In the genomic region with DNA sequence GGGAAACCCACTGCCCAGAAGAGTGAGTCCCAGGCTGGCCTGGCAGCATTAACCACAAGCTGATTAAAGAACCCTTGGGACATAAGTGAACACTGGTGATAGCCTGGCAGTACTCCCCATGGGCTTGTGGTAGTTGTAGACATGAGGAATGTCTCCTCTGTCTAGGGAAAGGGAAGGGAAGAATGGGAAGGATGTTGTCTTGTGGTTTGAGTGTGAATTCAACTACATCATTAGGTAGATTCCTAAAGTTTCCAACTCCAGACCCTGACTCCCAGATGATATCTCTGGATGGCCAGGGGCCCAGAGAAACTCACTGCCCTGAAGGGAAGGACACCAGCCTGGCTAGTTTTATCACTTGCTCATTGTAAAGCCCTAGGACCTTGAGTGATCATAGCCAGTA, we compare ENCODE assay signal across 23 cellular contexts.
A peak's percentile ranks its signal among the peaks of the same experiment; 100 is the strongest.
DNase-seq lines count a peak whose midpoint lies in the region; ATAC-seq, FAIRE-seq and TF ChIP-seq lines count a peak whose summit lies in the region.
"Had no signal": no experiment of that assay in that cellular context is flagged by ENCODE, and none has a peak within 500 bp of the region (broad histone marks: within the 10 kb centered on the region; RNA-seq: fewer than 3 reads in every experiment).

No MANE protein-coding gene starts in this region.

- no peak overlapping the region for H3K14ac ChIP-seq in trophoblast cell (ENCODE audit: low read length)

- no peak overlapping the region for H2AK5ac ChIP-seq in trophoblast cell (ENCODE audit: low read length)

- H4K91ac ChIP-seq in trophoblast cell (ENCODE audit: low read depth, low read length) = no peak overlapping the region

- H3K9ac ChIP-seq in astrocyte (ENCODE audit: low read length) = no peak overlapping the region
- H3K9ac ChIP-seq in trophoblast cell (ENCODE audit: low read length) = no peak overlapping the region
- H3K9ac ChIP-seq: BLaER1 treated with 17β-estradiol and CSF1 and Interleukin-3, amounts not matched to agents 10 nM and 100 nM had no signal

- H3K79me1 ChIP-seq in trophoblast cell (ENCODE audit: low read length) = no peaks in the 10 kb centered on the region

- H3K9me3 ChIP-seq in astrocyte (ENCODE audit: insufficient read depth, low read depth, low read length) = peaks cover 2% of the 10 kb centered on the region
- H3K9me3 ChIP-seq in trophoblast cell (ENCODE audit: insufficient read depth, low read depth, low read length) = no peaks in the 10 kb centered on the region
- H3K9me3 ChIP-seq: A549; BLaER1 treated with 17β-estradiol and CSF1 and Interleukin-3, amounts not matched to agents 10 nM and 100 nM; Caco-2 had no signal

- no peaks in the 10 kb centered on the region for H4K20me1 ChIP-seq in astrocyte (ENCODE audit: insufficient read depth, low read length)
- H4K20me1 ChIP-seq: BLaER1 treated with 17β-estradiol and CSF1 and Interleukin-3, amounts not matched to agents 10 nM and 100 nM had no signal

- FAIRE-seq in astrocyte (lab: Jason Lieb, UNC) = no peak
- FAIRE-seq: A549, D721Med, GM12878, GM12892, GM18507 had no signal

- H3K4ac ChIP-seq in trophoblast cell (ENCODE audit: low read depth, low read length) = no peak overlapping the region

- H3K4me3 ChIP-seq in astrocyte (ENCODE audit: insufficient read depth, low read depth, low read length) (no peak overlapping the region), trophoblast cell (ENCODE audit: low read depth, low read length) (no peak overlapping the region)
- H3K4me3 ChIP-seq: A549; BLaER1 treated with 17β-estradiol and CSF1 and Interleukin-3, amounts not matched to agents 10 nM and 100 nM; GM12878 had no signal

- no peak overlapping the region for H4K8ac ChIP-seq in trophoblast cell (ENCODE audit: low read depth, low read length)

- H3K4me1 ChIP-seq in astrocyte (ENCODE audit: insufficient read depth, low read length) (no peaks in the 10 kb centered on the region), trophoblast cell (ENCODE audit: control insufficient read depth in 1 of 2, insufficient read depth in 2 of 2, low read length in 2 of 2) (peaks cover 0 to 5% of the 10 kb centered on the region in 2 experiments)
- H3K4me1 ChIP-seq: A549; BLaER1 treated with 17β-estradiol and CSF1 and Interleukin-3, amounts not matched to agents 10 nM and 100 nM; Caco-2 had no signal

- no peak overlapping the region for H3K4me3 Mint-ChIP-seq in astrocyte (ENCODE audit: unreplicated experiment)
- H3K4me3 Mint-ChIP-seq in stimulated activated effector memory CD8-positive, alpha-beta T cell treated with anti-CD3 and anti-CD28 coated beads, Interleukin-12 subunit alpha, Interleukin-12 subunit beta, amount 100 ng/mL, for 72 hours = no peak overlapping the region
- no peak overlapping the region for H3K4me3 Mint-ChIP-seq in activated T-cell treated with anti-CD3 and anti-CD28 coated beads, Interleukin-2, amount 50 U/mL, for 72 hours
- H3K4me3 Mint-ChIP-seq: B cell; CD4-positive, alpha-beta T cell; CD8-positive, alpha-beta T cell had no signal

- H2BK12ac ChIP-seq in trophoblast cell (ENCODE audit: low read length) = no peak overlapping the region

- H2BK120ac ChIP-seq in trophoblast cell (ENCODE audit: insufficient read depth, low read length, poor library complexity) = no peak overlapping the region

- H3K4me1 Mint-ChIP-seq in astrocyte (ENCODE audit: low read depth, unreplicated experiment) = peaks cover 14% of the 10 kb centered on the region
- H3K4me1 Mint-ChIP-seq in stimulated activated effector memory CD8-positive, alpha-beta T cell treated with anti-CD3 and anti-CD28 coated beads, Interleukin-12 subunit alpha, Interleukin-12 subunit beta, amount 100 ng/mL, for 72 hours = no peaks in the 10 kb centered on the region
- H3K4me1 Mint-ChIP-seq in activated T-cell treated with anti-CD3 and anti-CD28 coated beads, Interleukin-2, amount 50 U/mL, for 72 hours (ENCODE audit: low read depth) = no peaks in the 10 kb centered on the region
- H3K4me1 Mint-ChIP-seq: B cell had no signal

- H3K27me3 ChIP-seq in astrocyte (ENCODE audit: insufficient read depth, low read length) = no peaks in the 10 kb centered on the region
- no peaks in the 10 kb centered on the region for H3K27me3 ChIP-seq in trophoblast cell (ENCODE audit: insufficient read depth, low read length)
- H3K27me3 ChIP-seq: BLaER1 treated with 17β-estradiol and CSF1 and Interleukin-3, amounts not matched to agents 10 nM and 100 nM had no signal

- peak; percentile 19 for ATAC-seq in stimulated activated effector memory CD8-positive, alpha-beta T cell treated with anti-CD3 and anti-CD28 coated beads, Interleukin-12 subunit alpha, Interleukin-12 subunit beta, amount 100 ng/mL, for 72 hours
- no peak for ATAC-seq in activated T-cell treated with anti-CD3 and anti-CD28 coated beads, Interleukin-2, amount 50 U/mL, for 72 hours (replicated peaks in 1 of 2)
- ATAC-seq in HG02759 (IDR thresholded peaks at IDR 0.05; ENCODE audit: unreplicated experiment) = no peak
- ATAC-seq: A549; CD8-positive, alpha-beta T cell; GM12878 had no signal

- H3K27ac Mint-ChIP-seq in astrocyte (ENCODE audit: unreplicated experiment) = peak overlapping the region; percentile 90
- H3K27ac Mint-ChIP-seq in stimulated activated effector memory CD8-positive, alpha-beta T cell treated with anti-CD3 and anti-CD28 coated beads, Interleukin-12 subunit alpha, Interleukin-12 subunit beta, amount 100 ng/mL, for 72 hours = no peak overlapping the region
- no peak overlapping the region for H3K27ac Mint-ChIP-seq in activated T-cell treated with anti-CD3 and anti-CD28 coated beads, Interleukin-2, amount 50 U/mL, for 72 hours
- H3K27ac Mint-ChIP-seq: B cell; CD4-positive, alpha-beta T cell; CD8-positive, alpha-beta T cell had no signal

- no peaks in the 10 kb centered on the region for H3K9me3 Mint-ChIP-seq in astrocyte (ENCODE audit: unreplicated experiment)
- peaks cover 11% of the 10 kb centered on the region for H3K9me3 Mint-ChIP-seq in stimulated activated effector memory CD8-positive, alpha-beta T cell treated with anti-CD3 and anti-CD28 coated beads, Interleukin-12 subunit alpha, Interleukin-12 subunit beta, amount 100 ng/mL, for 72 hours
- peaks cover 1 to 3% of the 10 kb centered on the region in 2 donors for H3K9me3 Mint-ChIP-seq in activated T-cell treated with anti-CD3 and anti-CD28 coated beads, Interleukin-2, amount 50 U/mL, for 72 hours

- H3K36me3 ChIP-seq in astrocyte (ENCODE audit: insufficient read depth, low read length) (no peaks in the 10 kb centered on the region), trophoblast cell (ENCODE audit: control insufficient read depth in 1 of 2, insufficient read depth in 2 of 2, low read length in 2 of 2) (no peaks in the 10 kb centered on the region)
- H3K36me3 ChIP-seq: BLaER1 treated with 17β-estradiol and CSF1 and Interleukin-3, amounts not matched to agents 10 nM and 100 nM had no signal

- H4K12ac ChIP-seq in trophoblast cell (ENCODE audit: low read depth, low read length) = no peak overlapping the region

- H3K23ac ChIP-seq in trophoblast cell (ENCODE audit: low read length) = no peak overlapping the region

- H3K36me3 Mint-ChIP-seq in astrocyte (ENCODE audit: low read depth, unreplicated experiment) = no peaks in the 10 kb centered on the region
- H3K36me3 Mint-ChIP-seq in stimulated activated effector memory CD8-positive, alpha-beta T cell treated with anti-CD3 and anti-CD28 coated beads, Interleukin-12 subunit alpha, Interleukin-12 subunit beta, amount 100 ng/mL, for 72 hours = no peaks in the 10 kb centered on the region
- H3K36me3 Mint-ChIP-seq in activated T-cell treated with anti-CD3 and anti-CD28 coated beads, Interleukin-2, amount 50 U/mL, for 72 hours (ENCODE audit: insufficient read depth in 2 of 2) = no peaks in the 10 kb centered on the region
- H3K36me3 Mint-ChIP-seq: CD8-positive, alpha-beta T cell had no signal

- no peak overlapping the region for H3K18ac ChIP-seq in trophoblast cell (ENCODE audit: low read length)

- no peaks in the 10 kb centered on the region for H3K27me3 Mint-ChIP-seq in astrocyte (ENCODE audit: low read depth, unreplicated experiment)
- H3K27me3 Mint-ChIP-seq in activated T-cell treated with anti-CD3 and anti-CD28 coated beads, Interleukin-2, amount 50 U/mL, for 72 hours (ENCODE audit: low read depth) = no peaks in the 10 kb centered on the region
- H3K27me3 Mint-ChIP-seq: B cell; CD4-positive, alpha-beta T cell had no signal

- H3K27ac ChIP-seq in astrocyte (ENCODE audit: low read depth, low read length) (no peak overlapping the region), trophoblast cell (ENCODE audit: low read depth, low read length) (no peak overlapping the region)
- H3K27ac ChIP-seq: 22Rv1; A549; BLaER1 treated with 17β-estradiol and CSF1 and Interleukin-3, amounts not matched to agents 10 nM and 100 nM; C4-2B had no signal

- H3K79me2 ChIP-seq in astrocyte (ENCODE audit: insufficient read depth, low read length) (no peaks in the 10 kb centered on the region), trophoblast cell (ENCODE audit: control insufficient read depth, insufficient read depth, low read length, poor library complexity) (no peaks in the 10 kb centered on the region)

- DNase-seq in ELF-1 (ENCODE audit: low read depth, low spot score) = peak; percentile 36
- no peak for DNase-seq in astrocyte (ENCODE audit: low read depth)
- DNase-seq in islet precursor cell = peak; percentile 91
- DNase-seq in stimulated activated effector memory CD8-positive, alpha-beta T cell treated with anti-CD3 and anti-CD28 coated beads, Interleukin-12 subunit alpha, Interleukin-12 subunit beta, amount 100 ng/mL, for 72 hours (ENCODE audit: low spot score in 2 of 2) = no peak
- no peak for DNase-seq in activated T-cell treated with anti-CD3 and anti-CD28 coated beads, Interleukin-2, amount 50 U/mL, for 72 hours
- no peak for DNase-seq in trophoblast cell
- DNase-seq: AML-193; Caco-2; Calu3; CD4-positive, alpha-beta T cell; CD8-positive, alpha-beta T cell; DMS79 treated with DMSO at 0.1 percent for 48 hours; GDM1 had no signal

- H3K4me2 ChIP-seq in astrocyte (ENCODE audit: low read length) (no peak overlapping the region), trophoblast cell (ENCODE audit: low read length) (no peak overlapping the region)
- H3K4me2 ChIP-seq: A549; BLaER1 treated with 17β-estradiol and CSF1 and Interleukin-3, amounts not matched to agents 10 nM and 100 nM had no signal

- H2AFZ ChIP-seq in astrocyte (ENCODE audit: low read depth, low read length) (no peak overlapping the region), trophoblast cell (ENCODE audit: insufficient read depth, low read length, poor library complexity) (no peak overlapping the region)

- H2BK5ac ChIP-seq in trophoblast cell (ENCODE audit: low read depth, low read length, poor library complexity) = no peak overlapping the region

- TF ChIP-seq CTCF in astrocyte (IDR thresholded peaks at IDR 0.05; ENCODE audit: insufficient read depth, low read depth, low read length) = no peak

Comparison
In these comparisons a context has a peak if more than half of its experiments do, and no peak if none do; other contexts are left out.
1. DNase-seq: peak in ELF-1 (single experiment) and islet precursor cell (single experiment); none in astrocyte (single experiment), stimulated activated effector memory CD8-positive, alpha-beta T cell treated with anti-CD3 and anti-CD28 coated beads, Interleukin-12 subunit alpha, Interleukin-12 subunit beta, amount 100 ng/mL, for 72 hours (0 of 2), activated T-cell treated with anti-CD3 and anti-CD28 coated beads, Interleukin-2, amount 50 U/mL, for 72 hours (0 of 2) and trophoblast cell (0 of 2).